In the genomic region with DNA sequence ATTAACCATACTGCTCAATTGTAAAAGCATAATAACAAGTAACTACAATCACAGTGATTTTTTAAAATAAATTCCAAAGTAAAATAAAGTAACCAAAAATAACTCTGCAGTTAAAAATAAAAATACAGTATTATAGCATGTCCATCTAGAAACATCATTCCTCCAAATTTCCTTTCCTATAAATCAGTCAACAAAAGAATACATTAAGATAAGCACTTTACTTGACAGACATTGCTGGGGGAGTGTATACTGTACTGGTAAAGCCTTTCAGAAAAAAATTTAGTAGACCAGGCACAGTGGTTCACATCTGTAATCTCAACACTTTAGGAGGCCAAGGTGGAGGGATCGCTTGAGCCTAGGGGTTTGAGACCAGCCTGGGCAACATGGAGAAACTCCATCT, we compare ENCODE assay signal across 36 cellular contexts.
"Had no signal": no experiment of that assay in that cellular context is flagged by ENCODE, and none has a peak within 500 bp of the region (broad histone marks: within the 10 kb centered on the region; RNA-seq: fewer than 3 reads in every experiment).

No MANE protein-coding gene starts in this region.

- ATAC-seq: activated CD8-positive, alpha-beta T cell treated with anti-CD3 and anti-CD28 coated beads for 36 hours; activated naive CD4-positive, alpha-beta T cell treated with anti-CD3 and anti-CD28 coated beads, Interleukin-2, amount 50 U/mL, for 72 hours; activated T-cell treated with anti-CD3 and anti-CD28 coated beads, Interleukin-2, amount 50 U/mL, for 4 hours; activated T-cell treated with anti-CD3 and anti-CD28 coated beads, Interleukin-2, amount 50 U/mL, for 72 hours; activated T-helper 17 cell treated with anti-CD3 and anti-CD28 coated beads, Interleukin-2, amount 50 U/mL, for 72 hours; body of pancreas had no signal

- H3K4me1 ChIP-seq: adrenal gland, body of pancreas, breast epithelium had no signal

- H3K27ac Mint-ChIP-seq: activated B cell treated with CpG ODN at 0.5 μM for 24 hours; activated CD4-positive, alpha-beta memory T cell treated with anti-CD3 and anti-CD28 coated beads for 36 hours; activated CD4-positive, alpha-beta T cell treated with anti-CD3 and anti-CD28 coated beads, Interleukin-2, amount 10 ng/mL, durations not matched to agents 24 days and 14 days; activated CD8-positive, alpha-beta T cell treated with anti-CD3 and anti-CD28 coated beads for 36 hours; activated naive CD4-positive, alpha-beta T cell treated with anti-CD3 and anti-CD28 coated beads for 36 hours; activated naive CD8-positive, alpha-beta T cell treated with anti-CD3 and anti-CD28 coated beads for 36 hours; activated T-cell treated with anti-CD3 and anti-CD28 coated beads, Interleukin-2, amount 50 U/mL, for 72 hours; activated T-helper 1 cell treated with anti-CD3 and anti-CD28 coated beads, Interleukin-12 subunit alpha, Interleukin-12 subunit beta, Interleukin-2, Interleukin-4 antibody, amounts not matched to agents 30 ng/mL and 10 ng/mL and 1 ng/mL, durations not matched to agents 14 hours and 24 hours and 36 hours; activated T-helper 17 cell treated with anti-CD3 and anti-CD28 coated beads, Interleukin-2, amount 50 U/mL, for 72 hours; T-helper 1 cell treated with Interleukin-12 subunit alpha and Interleukin-12 subunit beta and Interleukin-4 antibody, amounts not matched to agents 30 μg/mL and 1 μg/mL, for 36 hours; T-helper 2 cell treated with Interferon-gamma antibody and Interleukin-4, amounts not matched to agents 5 μg/mL and 100 μg/mL, for 36 hours had no signal

- H3K27ac ChIP-seq: adrenal gland, body of pancreas, brain microvascular endothelial cell, breast epithelium, WERI-Rb-1 had no signal

- H3K4me3 ChIP-seq: adrenal gland, body of pancreas, breast epithelium had no signal

- FAIRE-seq: astrocyte had no signal

- H3K9me3 Mint-ChIP-seq: activated B cell treated with CpG ODN at 0.5 μM for 24 hours; activated CD4-positive, alpha-beta memory T cell treated with anti-CD3 and anti-CD28 coated beads for 36 hours; activated CD4-positive, alpha-beta T cell treated with anti-CD3 and anti-CD28 coated beads, Interleukin-2, amount 10 ng/mL, durations not matched to agents 24 days and 14 days; activated CD8-positive, alpha-beta T cell treated with anti-CD3 and anti-CD28 coated beads for 36 hours; activated naive CD4-positive, alpha-beta T cell treated with anti-CD3 and anti-CD28 coated beads for 36 hours; activated naive CD4-positive, alpha-beta T cell treated with anti-CD3 and anti-CD28 coated beads, Interleukin-2, amount 50 U/mL, for 72 hours; activated naive CD8-positive, alpha-beta T cell treated with anti-CD3 and anti-CD28 coated beads for 36 hours; activated T-cell treated with anti-CD3 and anti-CD28 coated beads, Interleukin-2, amount 50 U/mL, for 4 hours; activated T-cell treated with anti-CD3 and anti-CD28 coated beads, Interleukin-2, amount 50 U/mL, for 72 hours; activated T-helper 1 cell treated with anti-CD3 and anti-CD28 coated beads, Interleukin-12 subunit alpha, Interleukin-12 subunit beta, Interleukin-2, Interleukin-4 antibody, amounts not matched to agents 30 ng/mL and 10 ng/mL and 1 ng/mL, durations not matched to agents 14 hours and 24 hours and 36 hours; activated T-helper 17 cell treated with anti-CD3 and anti-CD28 coated beads, Interleukin-2, amount 50 U/mL, for 72 hours; T-helper 1 cell treated with Interleukin-12 subunit alpha and Interleukin-12 subunit beta and Interleukin-4 antibody, amounts not matched to agents 30 μg/mL and 1 μg/mL, for 36 hours; T-helper 2 cell treated with Interferon-gamma antibody and Interleukin-4, amounts not matched to agents 5 μg/mL and 100 μg/mL, for 36 hours had no signal

- H3K4me1 Mint-ChIP-seq: activated B cell treated with CpG ODN at 0.5 μM for 24 hours had no signal

- DNase-seq: activated B cell treated with CpG ODN at 0.5 μM for 24 hours; activated CD4-positive, alpha-beta memory T cell treated with anti-CD3 and anti-CD28 coated beads for 36 hours; activated CD4-positive, alpha-beta T cell treated with anti-CD3 and anti-CD28 coated beads for 4 hours; activated CD4-positive, alpha-beta T cell treated with anti-CD3 and anti-CD28 coated beads, Interleukin-2, amount 10 ng/mL, durations not matched to agents 24 days and 14 days; activated CD4-positive, alpha-beta T cell treated with anti-CD3 and anti-CD28 coated beads, Interleukin-2, amount 50 U/mL, for 1 hour; activated CD4-positive, alpha-beta T cell treated with anti-CD3 and anti-CD28 coated beads, Interleukin-2, amount 50 U/mL, for 4 hours; activated CD4-positive, CD25-positive, alpha-beta regulatory T cell treated with anti-CD3 and anti-CD28 coated beads, Interleukin-2, amount 50 U/mL, for 72 hours; activated CD8-positive, alpha-beta memory T cell treated with anti-CD3 and anti-CD28 coated beads, Interleukin-2, amount 50 U/mL, for 4 hours; activated CD8-positive, alpha-beta T cell treated with anti-CD3 and anti-CD28 coated beads for 36 hours; activated effector memory CD4-positive, alpha-beta T cell treated with anti-CD3 and anti-CD28 coated beads, Interleukin-2, amount 50 U/mL, for 16 hours; activated gamma-delta T cell treated with Interleukin-2 at 50 U/mL for 16 hours; activated naive CD4-positive, alpha-beta T cell; activated naive CD4-positive, alpha-beta T cell treated with anti-CD3 and anti-CD28 coated beads for 36 hours; activated naive CD4-positive, alpha-beta T cell treated with anti-CD3 and anti-CD28 coated beads, Interleukin-2, amount 50 U/mL, for 16 hours; activated naive CD8-positive, alpha-beta T cell treated with anti-CD3 and anti-CD28 coated beads for 36 hours; activated T-cell treated with anti-CD3 and anti-CD28 coated beads for 4 hours; activated T-cell treated with anti-CD3 and anti-CD28 coated beads, Interleukin-2, amount 50 U/mL, for 1 hour; activated T-cell treated with anti-CD3 and anti-CD28 coated beads, Interleukin-2, amount 50 U/mL, for 4 hours; activated T-cell treated with anti-CD3 and anti-CD28 coated beads, Interleukin-2, amount 50 U/mL, for 72 hours; adrenal gland; amniotic stem cell; aorta; body of pancreas; brain microvascular endothelial cell; central memory CD4-positive, alpha-beta T cell; T-helper 1 cell; T-helper 2 cell; T-helper 9 cell; WERI-Rb-1 had no signal

- H3K4me3 Mint-ChIP-seq: activated B cell treated with CpG ODN at 0.5 μM for 24 hours; activated CD4-positive, alpha-beta memory T cell treated with anti-CD3 and anti-CD28 coated beads for 36 hours; activated CD4-positive, alpha-beta T cell treated with anti-CD3 and anti-CD28 coated beads, Interleukin-2, amount 10 ng/mL, durations not matched to agents 24 days and 14 days; activated CD8-positive, alpha-beta T cell treated with anti-CD3 and anti-CD28 coated beads for 36 hours; activated naive CD4-positive, alpha-beta T cell treated with anti-CD3 and anti-CD28 coated beads for 36 hours; activated naive CD8-positive, alpha-beta T cell treated with anti-CD3 and anti-CD28 coated beads for 36 hours; activated T-cell treated with anti-CD3 and anti-CD28 coated beads, Interleukin-2, amount 50 U/mL, for 4 hours; activated T-cell treated with anti-CD3 and anti-CD28 coated beads, Interleukin-2, amount 50 U/mL, for 72 hours; activated T-helper 1 cell treated with anti-CD3 and anti-CD28 coated beads, Interleukin-12 subunit alpha, Interleukin-12 subunit beta, Interleukin-2, Interleukin-4 antibody, amounts not matched to agents 30 ng/mL and 10 ng/mL and 1 ng/mL, durations not matched to agents 14 hours and 24 hours and 36 hours; activated T-helper 17 cell treated with anti-CD3 and anti-CD28 coated beads, Interleukin-2, amount 50 U/mL, for 72 hours; T-helper 1 cell treated with Interleukin-12 subunit alpha and Interleukin-12 subunit beta and Interleukin-4 antibody, amounts not matched to agents 30 μg/mL and 1 μg/mL, for 36 hours; T-helper 2 cell treated with Interferon-gamma antibody and Interleukin-4, amounts not matched to agents 5 μg/mL and 100 μg/mL, for 36 hours had no signal

- H3K36me3 ChIP-seq: brain microvascular endothelial cell, breast epithelium had no signal

- H3K9me3 ChIP-seq: adrenal gland, body of pancreas, breast epithelium had no signal

- H3K27me3 Mint-ChIP-seq: activated B cell treated with CpG ODN at 0.5 μM for 24 hours; activated CD4-positive, alpha-beta memory T cell treated with anti-CD3 and anti-CD28 coated beads for 36 hours; activated CD4-positive, alpha-beta T cell treated with anti-CD3 and anti-CD28 coated beads, Interleukin-2, amount 10 ng/mL, durations not matched to agents 24 days and 14 days; activated CD8-positive, alpha-beta T cell treated with anti-CD3 and anti-CD28 coated beads for 36 hours; activated naive CD8-positive, alpha-beta T cell treated with anti-CD3 and anti-CD28 coated beads for 36 hours; activated T-helper 17 cell treated with anti-CD3 and anti-CD28 coated beads, Interleukin-2, amount 50 U/mL, for 72 hours had no signal

- H3K27me3 ChIP-seq: adrenal gland, body of pancreas, brain microvascular endothelial cell, breast epithelium had no signal
